Comparison of ENCODE assay signal across 8 cellular contexts in genomic region chr21:17783816-17784598, GRCh38. TPM values are rescaled to one million over a fixed set of nuclear protein-coding genes. Genes with fewer than 3 reads are reported as not detected.
DNase-seq lines count a peak whose midpoint lies in the region; ATAC-seq and TF ChIP-seq lines count a peak whose summit lies in the region.

No MANE protein-coding gene starts in this region.

- peaks cover 17 to 19% of the 10 kb centered on the region in 2 donors for H3K4me1 ChIP-seq in duodenal mucosa (ENCODE audit: control insufficient read depth in 1 of 2, insufficient read depth in 2 of 2, low read length in 2 of 2)

- H3K27ac ChIP-seq in HL-60 (replicated peaks) (peak overlapping the region; percentile 78), duodenal mucosa (ENCODE audit: low read depth, low read length) (peak overlapping the region; percentile 15)

- ATAC-seq in GM21390 (IDR thresholded peaks at IDR 0.05; ENCODE audit: unreplicated experiment) = peak; percentile 40
- no peak for ATAC-seq in SK-N-SH treated with all-trans-retinoic acid at 6 μM for 48 hours

- H3K36me3 ChIP-seq in duodenal mucosa (ENCODE audit: control insufficient read depth in 1 of 2, insufficient read depth in 2 of 2, low read length in 2 of 2) = peaks cover 5 to 8% of the 10 kb centered on the region in 2 donors

- DNase-seq in GM10248 (ENCODE audit: extremely low spot score) (peak; percentile 26), HL-60 (ENCODE audit: low read depth in 1 of 2, low spot score in 1 of 2) (peak; percentile 50 to 64), dedifferentiated amniotic fluid mesenchymal stem cell (ENCODE audit: extremely low spot score) (no peak), SK-N-DZ (ENCODE audit: low spot score) (no peak), NCI-H1105 treated with DMSO at 0.1 percent for 48 hours (lab: John Stamatoyannopoulos, UW) (no peak)

- POLR2A ChIA-PET in GM10248 (lab: Yijun Ruan, JAX) = no interaction called here

- peak overlapping the region in 1 of 2 donors; percentile 14 for H3K9ac ChIP-seq in duodenal mucosa (ENCODE audit: low read depth in 1 of 2, low read length in 2 of 2)

- H3K4me3 ChIP-seq in HL-60 (replicated peaks; ENCODE audit: insufficient read depth, low read length) (peak overlapping the region; percentile 19), duodenal mucosa (ENCODE audit: low read depth in 1 of 2, low read length in 2 of 2) (peak overlapping the region in 1 of 2 donors; percentile 12)

- TF ChIP-seq CTCF in GM10248 (IDR thresholded peaks at IDR 0.05; ENCODE audit: control extremely low read depth, extremely low read depth, low read depth, missing control alignments) (no peak), HL-60 (IDR thresholded peaks at IDR 0.05; ENCODE audit: insufficient read depth, low read length) (no peak)

- CTCF ChIA-PET in GM10248 (lab: Yijun Ruan, JAX) = interaction anchor here (1.0 to 1.7 kb wide), 5 partner anchors 9 to 95 kb away, joined by 3 to 5 read pairs (median 3); no protein-coding TSS in a partner anchor

- H3K27me3 ChIP-seq in HL-60 (ENCODE audit: insufficient read depth, poor library complexity, severe bottlenecking) (no peaks in the 10 kb centered on the region), duodenal mucosa (ENCODE audit: control insufficient read depth in 1 of 2, insufficient read depth in 2 of 2, low read length in 2 of 2) (no peaks in the 10 kb centered on the region)

- H3K9me3 ChIP-seq in duodenal mucosa (ENCODE audit: control insufficient read depth in 1 of 2, low read length in 2 of 2) = no peaks in the 10 kb centered on the region

TF ChIP-seq in SK-N-SH treated with all-trans-retinoic acid at 6 μM for 48 hours, 23 proteins besides CTCF, POLR2A, EP300 and RAD21:
- TF ChIP-seq ZFP3 (CRISPR knock-in tag; IDR thresholded peaks at IDR 0.05) = no peak
- TF ChIP-seq ESRRG (CRISPR knock-in tag; IDR thresholded peaks at IDR 0.05) = no peak
- no peak for TF ChIP-seq CSDC2 (CRISPR knock-in tag; IDR thresholded peaks at IDR 0.05)
- no peak for TF ChIP-seq OSR1 (CRISPR knock-in tag; IDR thresholded peaks at IDR 0.05)
- TF ChIP-seq SNAI2 (CRISPR knock-in tag; IDR thresholded peaks at IDR 0.05) = no peak
- no peak for TF ChIP-seq ZNF8 (CRISPR knock-in tag; IDR thresholded peaks at IDR 0.05)
- no peak for TF ChIP-seq ZNF565 (CRISPR knock-in tag; conservative IDR thresholded peaks at IDR 0.05; ENCODE audit: low read depth)
- TF ChIP-seq CSRNP3 (CRISPR knock-in tag; IDR thresholded peaks at IDR 0.05) = no peak
TF ChIP-seq in SK-N-SH treated with all-trans-retinoic acid at 6 μM for 48 hours: peak in this region for 0.

RNA-seq across cellular contexts. Expression of gene C21orf91, which starts 35.1 kb away (rescaled TPM):
- polyA plus RNA-seq in SK-N-DZ (2014; cell fraction: cytosol; rRNA removed) = 7.3 and 9.8 TPM in 2 replicates
- 5.9 and 8.4 TPM in 2 replicates for polyA plus RNA-seq in SK-N-DZ (2014; cell fraction: nucleus; rRNA removed)

Comparison
In these comparisons a context has a peak if more than half of its experiments do, and no peak if none do; other contexts are left out.
1. DNase-seq: peak in GM10248 (single experiment) and HL-60 (2 of 2); none in dedifferentiated amniotic fluid mesenchymal stem cell (single experiment), SK-N-DZ (single experiment) and NCI-H1105 treated with DMSO at 0.1 percent for 48 hours (single experiment).